1 cellular context compared by ENCODE assay signal in the genomic region with DNA sequence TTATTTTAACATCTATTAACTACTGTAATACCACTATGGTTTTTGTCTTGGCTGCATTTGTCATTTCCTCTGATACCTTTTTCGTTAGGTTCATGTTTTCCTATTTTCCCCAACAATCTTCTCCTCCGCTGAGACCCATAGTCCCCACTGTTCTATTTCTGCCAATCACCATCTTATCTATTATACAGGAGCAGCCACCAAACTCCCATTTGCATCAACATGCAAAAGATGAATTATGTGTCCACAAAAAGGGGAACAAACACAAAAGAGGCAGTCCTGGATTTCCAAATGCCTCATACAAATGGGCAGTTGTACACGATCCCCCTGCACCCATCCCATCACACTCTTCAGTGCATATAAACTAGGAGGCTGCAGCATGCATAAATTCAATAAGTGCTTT.
TF ChIP-seq lines count a peak whose summit lies in the region.

No MANE protein-coding gene starts in this region.

TF ChIP-seq in K562, 482 proteins besides CTCF, POLR2A, EP300 and RAD21 (continued from another document and continues in another):
- TF ChIP-seq, protein P1, sequence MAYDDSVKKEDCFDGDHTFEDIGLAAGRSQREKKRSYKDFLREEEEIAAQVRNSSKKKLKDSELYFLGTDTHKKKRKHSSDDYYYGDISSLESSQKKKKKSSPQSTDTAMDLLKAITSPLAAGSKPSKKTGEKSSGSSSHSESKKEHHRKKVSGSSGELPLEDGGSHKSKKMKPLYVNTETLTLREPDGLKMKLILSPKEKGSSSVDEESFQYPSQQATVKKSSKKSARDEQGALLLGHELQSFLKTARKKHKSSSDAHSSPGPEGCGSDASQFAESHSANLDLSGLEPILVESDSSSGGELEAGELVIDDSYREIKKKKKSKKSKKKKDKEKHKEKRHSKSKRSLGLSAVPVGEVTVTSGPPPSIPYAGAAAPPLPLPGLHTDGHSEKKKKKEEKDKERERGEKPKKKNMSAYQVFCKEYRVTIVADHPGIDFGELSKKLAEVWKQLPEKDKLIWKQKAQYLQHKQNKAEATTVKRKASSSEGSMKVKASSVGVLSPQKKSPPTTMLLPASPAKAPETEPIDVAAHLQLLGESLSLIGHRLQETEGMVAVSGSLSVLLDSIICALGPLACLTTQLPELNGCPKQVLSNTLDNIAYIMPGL (CRISPR knock-in tag; IDR thresholded peaks at IDR 0.05) = no peak
- TF ChIP-seq POLR2AphosphoS2 (IDR thresholded peaks at IDR 0.05; ENCODE audit: low read length) (no peak), EZH2 (IDR thresholded peaks at IDR 0.05; ENCODE audit: borderline replicate concordance, low read depth, low read length) (no peak), MEIS2 (IDR thresholded peaks at IDR 0.05; ENCODE audit: partially characterized antibody) (peak; percentile 90), ZNF384 (IDR thresholded peaks at IDR 0.05; ENCODE audit: low read depth, low read length) (no peak), SREBF1 (IDR thresholded peaks at IDR 0.05; ENCODE audit: borderline replicate concordance, low read depth, low read length) (no peak), TEAD1 (CRISPR knock-in tag; IDR thresholded peaks at IDR 0.05) (no peak), HNRNPH1 (optimal IDR thresholded peaks at IDR 0.05; ENCODE audit: low read depth, low read length) (no peak), TAL1 (IDR thresholded peaks at IDR 0.05) (0 out of 2 replicates have a peak, but pooled peaks have one; percentile 16), NCOR1 (IDR thresholded peaks at IDR 0.05) (0 out of 2 replicates have a peak, but pooled peaks have one; percentile 6), CEBPB (tag; IDR thresholded peaks at IDR 0.05) (no peak), NFRKB (IDR thresholded peaks at IDR 0.05; ENCODE audit: low read depth) (no peak), ZNF589 (CRISPR knock-in tag; IDR thresholded peaks at IDR 0.05; ENCODE audit: low read depth) (no peak), SMARCB1 (IDR thresholded peaks at IDR 0.05; ENCODE audit: insufficient read length, low read depth) (no peak), CREB1 (IDR thresholded peaks at IDR 0.05) (no peak), CREB1 (CRISPR knock-in tag; IDR thresholded peaks at IDR 0.05) (no peak), TCF3 (CRISPR knock-in tag; IDR thresholded peaks at IDR 0.05) (peak; percentile 42; the same call in 1 of the 2 replicates), ZNF436 (CRISPR knock-in tag; IDR thresholded peaks at IDR 0.05) (no peak), ESRRA (IDR thresholded peaks at IDR 0.05; ENCODE audit: borderline replicate concordance, low read depth) (no peak), MAFF (IDR thresholded peaks at IDR 0.05; ENCODE audit: low read length) (no peak), RBM34 (IDR thresholded peaks at IDR 0.05; ENCODE audit: borderline replicate concordance, insufficient read depth, low read length) (no peak), PTRF (tag; IDR thresholded peaks at IDR 0.05) (no peak), MTA1 (IDR thresholded peaks at IDR 0.05; ENCODE audit: borderline replicate concordance) (peak; percentile 55; the same call in 1 of the 2 replicates), NFIC (IDR thresholded peaks at IDR 0.05) (0 out of 2 replicates have a peak, but pooled peaks have one; percentile 9), TEAD4 (IDR thresholded peaks at IDR 0.05; ENCODE audit: low read length) (peak; percentile 17; the same call in 1 of the 2 replicates), TEAD4 (CRISPR knock-in tag; IDR thresholded peaks at IDR 0.05; ENCODE audit: borderline replicate concordance) (no peak), NELFE (IDR thresholded peaks at IDR 0.05; ENCODE audit: insufficient read depth, insufficient read length) (no peak), KLF13 (tag; IDR thresholded peaks at IDR 0.05; ENCODE audit: borderline replicate concordance, low read depth) (no peak), NR1H2 (CRISPR knock-in tag; IDR thresholded peaks at IDR 0.05) (no peak), FOXK2 (conservative IDR thresholded peaks at IDR 0.05 in 1 of 2, IDR thresholded peaks at IDR 0.05 in 1 of 2; ENCODE audit: low read depth in 2 of 2) (peak in 1 of 2 experiments; percentile 43; a peak in 1 of 4 replicates), IFI16 (CRISPR knock-in tag; IDR thresholded peaks at IDR 0.05) (no peak), BCOR (IDR thresholded peaks at IDR 0.05) (no peak), ZNF778 (CRISPR knock-in tag; IDR thresholded peaks at IDR 0.05) (no peak), ASH1L (IDR thresholded peaks at IDR 0.05; ENCODE audit: borderline replicate concordance, low read depth, partially characterized antibody) (no peak)
- TF ChIP-seq, protein P2, sequence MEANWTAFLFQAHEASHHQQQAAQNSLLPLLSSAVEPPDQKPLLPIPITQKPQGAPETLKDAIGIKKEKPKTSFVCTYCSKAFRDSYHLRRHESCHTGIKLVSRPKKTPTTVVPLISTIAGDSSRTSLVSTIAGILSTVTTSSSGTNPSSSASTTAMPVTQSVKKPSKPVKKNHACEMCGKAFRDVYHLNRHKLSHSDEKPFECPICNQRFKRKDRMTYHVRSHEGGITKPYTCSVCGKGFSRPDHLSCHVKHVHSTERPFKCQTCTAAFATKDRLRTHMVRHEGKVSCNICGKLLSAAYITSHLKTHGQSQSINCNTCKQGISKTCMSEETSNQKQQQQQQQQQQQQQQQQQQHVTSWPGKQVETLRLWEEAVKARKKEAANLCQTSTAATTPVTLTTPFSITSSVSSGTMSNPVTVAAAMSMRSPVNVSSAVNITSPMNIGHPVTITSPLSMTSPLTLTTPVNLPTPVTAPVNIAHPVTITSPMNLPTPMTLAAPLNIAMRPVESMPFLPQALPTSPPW (CRISPR knock-in tag; IDR thresholded peaks at IDR 0.05) = no peak
- TF ChIP-seq, protein P3, sequence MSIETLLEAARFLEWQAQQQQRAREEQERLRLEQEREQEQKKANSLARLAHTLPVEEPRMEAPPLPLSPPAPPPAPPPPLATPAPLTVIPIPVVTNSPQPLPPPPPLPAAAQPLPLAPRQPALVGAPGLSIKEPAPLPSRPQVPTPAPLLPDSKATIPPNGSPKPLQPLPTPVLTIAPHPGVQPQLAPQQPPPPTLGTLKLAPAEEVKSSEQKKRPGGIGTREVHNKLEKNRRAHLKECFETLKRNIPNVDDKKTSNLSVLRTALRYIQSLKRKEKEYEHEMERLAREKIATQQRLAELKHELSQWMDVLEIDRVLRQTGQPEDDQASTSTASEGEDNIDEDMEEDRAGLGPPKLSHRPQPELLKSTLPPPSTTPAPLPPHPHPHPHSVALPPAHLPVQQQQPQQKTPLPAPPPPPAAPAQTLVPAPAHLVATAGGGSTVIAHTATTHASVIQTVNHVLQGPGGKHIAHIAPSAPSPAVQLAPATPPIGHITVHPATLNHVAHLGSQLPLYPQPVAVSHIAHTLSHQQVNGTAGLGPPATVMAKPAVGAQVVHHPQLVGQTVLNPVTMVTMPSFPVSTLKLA (conservative IDR thresholded peaks at IDR 0.05) = 0 out of 4 replicates have a peak, but pooled peaks of 1 of the 2 experiments have one; percentile 13
- TF ChIP-seq, protein P4, sequence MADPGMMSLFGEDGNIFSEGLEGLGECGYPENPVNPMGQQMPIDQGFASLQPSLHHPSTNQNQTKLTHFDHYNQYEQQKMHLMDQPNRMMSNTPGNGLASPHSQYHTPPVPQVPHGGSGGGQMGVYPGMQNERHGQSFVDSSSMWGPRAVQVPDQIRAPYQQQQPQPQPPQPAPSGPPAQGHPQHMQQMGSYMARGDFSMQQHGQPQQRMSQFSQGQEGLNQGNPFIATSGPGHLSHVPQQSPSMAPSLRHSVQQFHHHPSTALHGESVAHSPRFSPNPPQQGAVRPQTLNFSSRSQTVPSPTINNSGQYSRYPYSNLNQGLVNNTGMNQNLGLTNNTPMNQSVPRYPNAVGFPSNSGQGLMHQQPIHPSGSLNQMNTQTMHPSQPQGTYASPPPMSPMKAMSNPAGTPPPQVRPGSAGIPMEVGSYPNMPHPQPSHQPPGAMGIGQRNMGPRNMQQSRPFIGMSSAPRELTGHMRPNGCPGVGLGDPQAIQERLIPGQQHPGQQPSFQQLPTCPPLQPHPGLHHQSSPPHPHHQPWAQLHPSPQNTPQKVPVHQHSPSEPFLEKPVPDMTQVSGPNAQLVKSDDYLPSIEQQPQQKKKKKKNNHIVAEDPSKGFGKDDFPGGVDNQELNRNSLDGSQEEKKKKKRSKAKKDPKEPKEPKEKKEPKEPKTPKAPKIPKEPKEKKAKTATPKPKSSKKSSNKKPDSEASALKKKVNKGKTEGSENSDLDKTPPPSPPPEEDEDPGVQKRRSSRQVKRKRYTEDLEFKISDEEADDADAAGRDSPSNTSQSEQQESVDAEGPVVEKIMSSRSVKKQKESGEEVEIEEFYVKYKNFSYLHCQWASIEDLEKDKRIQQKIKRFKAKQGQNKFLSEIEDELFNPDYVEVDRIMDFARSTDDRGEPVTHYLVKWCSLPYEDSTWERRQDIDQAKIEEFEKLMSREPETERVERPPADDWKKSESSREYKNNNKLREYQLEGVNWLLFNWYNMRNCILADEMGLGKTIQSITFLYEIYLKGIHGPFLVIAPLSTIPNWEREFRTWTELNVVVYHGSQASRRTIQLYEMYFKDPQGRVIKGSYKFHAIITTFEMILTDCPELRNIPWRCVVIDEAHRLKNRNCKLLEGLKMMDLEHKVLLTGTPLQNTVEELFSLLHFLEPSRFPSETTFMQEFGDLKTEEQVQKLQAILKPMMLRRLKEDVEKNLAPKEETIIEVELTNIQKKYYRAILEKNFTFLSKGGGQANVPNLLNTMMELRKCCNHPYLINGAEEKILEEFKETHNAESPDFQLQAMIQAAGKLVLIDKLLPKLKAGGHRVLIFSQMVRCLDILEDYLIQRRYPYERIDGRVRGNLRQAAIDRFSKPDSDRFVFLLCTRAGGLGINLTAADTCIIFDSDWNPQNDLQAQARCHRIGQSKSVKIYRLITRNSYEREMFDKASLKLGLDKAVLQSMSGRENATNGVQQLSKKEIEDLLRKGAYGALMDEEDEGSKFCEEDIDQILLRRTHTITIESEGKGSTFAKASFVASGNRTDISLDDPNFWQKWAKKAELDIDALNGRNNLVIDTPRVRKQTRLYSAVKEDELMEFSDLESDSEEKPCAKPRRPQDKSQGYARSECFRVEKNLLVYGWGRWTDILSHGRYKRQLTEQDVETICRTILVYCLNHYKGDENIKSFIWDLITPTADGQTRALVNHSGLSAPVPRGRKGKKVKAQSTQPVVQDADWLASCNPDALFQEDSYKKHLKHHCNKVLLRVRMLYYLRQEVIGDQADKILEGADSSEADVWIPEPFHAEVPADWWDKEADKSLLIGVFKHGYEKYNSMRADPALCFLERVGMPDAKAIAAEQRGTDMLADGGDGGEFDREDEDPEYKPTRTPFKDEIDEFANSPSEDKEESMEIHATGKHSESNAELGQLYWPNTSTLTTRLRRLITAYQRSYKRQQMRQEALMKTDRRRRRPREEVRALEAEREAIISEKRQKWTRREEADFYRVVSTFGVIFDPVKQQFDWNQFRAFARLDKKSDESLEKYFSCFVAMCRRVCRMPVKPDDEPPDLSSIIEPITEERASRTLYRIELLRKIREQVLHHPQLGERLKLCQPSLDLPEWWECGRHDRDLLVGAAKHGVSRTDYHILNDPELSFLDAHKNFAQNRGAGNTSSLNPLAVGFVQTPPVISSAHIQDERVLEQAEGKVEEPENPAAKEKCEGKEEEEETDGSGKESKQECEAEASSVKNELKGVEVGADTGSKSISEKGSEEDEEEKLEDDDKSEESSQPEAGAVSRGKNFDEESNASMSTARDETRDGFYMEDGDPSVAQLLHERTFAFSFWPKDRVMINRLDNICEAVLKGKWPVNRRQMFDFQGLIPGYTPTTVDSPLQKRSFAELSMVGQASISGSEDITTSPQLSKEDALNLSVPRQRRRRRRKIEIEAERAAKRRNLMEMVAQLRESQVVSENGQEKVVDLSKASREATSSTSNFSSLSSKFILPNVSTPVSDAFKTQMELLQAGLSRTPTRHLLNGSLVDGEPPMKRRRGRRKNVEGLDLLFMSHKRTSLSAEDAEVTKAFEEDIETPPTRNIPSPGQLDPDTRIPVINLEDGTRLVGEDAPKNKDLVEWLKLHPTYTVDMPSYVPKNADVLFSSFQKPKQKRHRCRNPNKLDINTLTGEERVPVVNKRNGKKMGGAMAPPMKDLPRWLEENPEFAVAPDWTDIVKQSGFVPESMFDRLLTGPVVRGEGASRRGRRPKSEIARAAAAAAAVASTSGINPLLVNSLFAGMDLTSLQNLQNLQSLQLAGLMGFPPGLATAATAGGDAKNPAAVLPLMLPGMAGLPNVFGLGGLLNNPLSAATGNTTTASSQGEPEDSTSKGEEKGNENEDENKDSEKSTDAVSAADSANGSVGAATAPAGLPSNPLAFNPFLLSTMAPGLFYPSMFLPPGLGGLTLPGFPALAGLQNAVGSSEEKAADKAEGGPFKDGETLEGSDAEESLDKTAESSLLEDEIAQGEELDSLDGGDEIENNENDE (IDR thresholded peaks at IDR 0.05; ENCODE audit: low read depth, low read length) = no peak
- TF ChIP-seq, protein P5, sequence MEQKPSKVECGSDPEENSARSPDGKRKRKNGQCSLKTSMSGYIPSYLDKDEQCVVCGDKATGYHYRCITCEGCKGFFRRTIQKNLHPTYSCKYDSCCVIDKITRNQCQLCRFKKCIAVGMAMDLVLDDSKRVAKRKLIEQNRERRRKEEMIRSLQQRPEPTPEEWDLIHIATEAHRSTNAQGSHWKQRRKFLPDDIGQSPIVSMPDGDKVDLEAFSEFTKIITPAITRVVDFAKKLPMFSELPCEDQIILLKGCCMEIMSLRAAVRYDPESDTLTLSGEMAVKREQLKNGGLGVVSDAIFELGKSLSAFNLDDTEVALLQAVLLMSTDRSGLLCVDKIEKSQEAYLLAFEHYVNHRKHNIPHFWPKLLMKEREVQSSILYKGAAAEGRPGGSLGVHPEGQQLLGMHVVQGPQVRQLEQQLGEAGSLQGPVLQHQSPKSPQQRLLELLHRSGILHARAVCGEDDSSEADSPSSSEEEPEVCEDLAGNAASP (IDR thresholded peaks at IDR 0.05) = no peak
- TF ChIP-seq, protein P6, sequence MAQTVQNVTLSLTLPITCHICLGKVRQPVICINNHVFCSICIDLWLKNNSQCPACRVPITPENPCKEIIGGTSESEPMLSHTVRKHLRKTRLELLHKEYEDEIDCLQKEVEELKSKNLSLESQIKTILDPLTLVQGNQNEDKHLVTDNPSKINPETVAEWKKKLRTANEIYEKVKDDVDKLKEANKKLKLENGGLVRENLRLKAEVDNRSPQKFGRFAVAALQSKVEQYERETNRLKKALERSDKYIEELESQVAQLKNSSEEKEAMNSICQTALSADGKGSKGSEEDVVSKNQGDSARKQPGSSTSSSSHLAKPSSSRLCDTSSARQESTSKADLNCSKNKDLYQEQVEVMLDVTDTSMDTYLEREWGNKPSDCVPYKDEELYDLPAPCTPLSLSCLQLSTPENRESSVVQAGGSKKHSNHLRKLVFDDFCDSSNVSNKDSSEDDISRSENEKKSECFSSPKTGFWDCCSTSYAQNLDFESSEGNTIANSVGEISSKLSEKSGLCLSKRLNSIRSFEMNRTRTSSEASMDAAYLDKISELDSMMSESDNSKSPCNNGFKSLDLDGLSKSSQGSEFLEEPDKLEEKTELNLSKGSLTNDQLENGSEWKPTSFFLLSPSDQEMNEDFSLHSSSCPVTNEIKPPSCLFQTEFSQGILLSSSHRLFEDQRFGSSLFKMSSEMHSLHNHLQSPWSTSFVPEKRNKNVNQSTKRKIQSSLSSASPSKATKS (CRISPR knock-in tag; IDR thresholded peaks at IDR 0.05) = no peak
